Comparison of ENCODE assay signal across 28 cellular contexts in genomic region chr5:76643371-76643770, GRCh38. TPM values are rescaled to one million over a fixed set of nuclear protein-coding genes. Genes with fewer than 3 reads are reported as not detected.
"Had no signal": no experiment of that assay in that cellular context is flagged by ENCODE, and none has a peak within 500 bp of the region (broad histone marks: within the 10 kb centered on the region; RNA-seq: fewer than 3 reads in every experiment).

No MANE protein-coding gene starts in this region.

- H3K9me3 ChIP-seq: lower lobe of right lung, ovary, psoas muscle, sigmoid colon, thyroid gland, vagina had no signal

- H3K4me1 ChIP-seq: esophagus muscularis mucosa, psoas muscle, sigmoid colon, vagina had no signal

- H3K4me3 ChIP-seq: dorsolateral prefrontal cortex, esophagus muscularis mucosa, heart right ventricle, lower lobe of right lung, ovary, psoas muscle, sigmoid colon, stomach, thyroid gland, vagina had no signal

- H3K36me3 ChIP-seq: esophagus muscularis mucosa, lower lobe of right lung, ovary, sigmoid colon, thyroid gland, vagina had no signal

- H3K27ac Mint-ChIP-seq: nephron; stimulated activated effector memory CD8-positive, alpha-beta T cell treated with anti-CD3 and anti-CD28 coated beads, Interleukin-12 subunit alpha, Interleukin-12 subunit beta, amount 100 ng/mL, for 72 hours had no signal

- H3K4me3 Mint-ChIP-seq: nephron; stimulated activated effector memory CD8-positive, alpha-beta T cell treated with anti-CD3 and anti-CD28 coated beads, Interleukin-12 subunit alpha, Interleukin-12 subunit beta, amount 100 ng/mL, for 72 hours had no signal

- H3K27me3 ChIP-seq: esophagus muscularis mucosa, heart right ventricle, ovary, sigmoid colon, stomach, thyroid gland, vagina had no signal

- DNase-seq: cortex of kidney; dorsolateral prefrontal cortex; effector CD4-positive, alpha-beta T cell; foreskin melanocyte; glutamatergic neuron; heart right ventricle; hippocampal formation; islet precursor cell; kidney glomerular epithelial cell; left ventricle myocardium superior; lower lobe of right lung; occipital lobe; ovary; posterior cingulate gyrus; psoas muscle; right cardiac atrium; sigmoid colon; stimulated activated CD4-positive, alpha-beta T cell treated with anti-CD3 and anti-CD28 coated beads, Interleukin-2, amount 100 ng/mL, for 24 hours; stimulated activated CD4-positive, alpha-beta T cell treated with anti-CD3 and anti-CD28 coated beads, Interleukin-4, amount 100 ng/mL, for 24 hours; stimulated activated naive CD4-positive, alpha-beta T cell treated with Interleukin-2 at 50 U/mL for 16 hours; stomach; thyroid gland; trophoblast cell had no signal

- H3K27ac ChIP-seq: dorsolateral prefrontal cortex, esophagus muscularis mucosa, heart right ventricle, lower lobe of right lung, ovary, psoas muscle, sigmoid colon, stomach, thyroid gland, vagina had no signal

- ATAC-seq: heart right ventricle; left ventricle myocardium superior; lower lobe of right lung; psoas muscle; right cardiac atrium; stimulated activated effector memory CD8-positive, alpha-beta T cell treated with anti-CD3 and anti-CD28 coated beads, Interleukin-12 subunit alpha, Interleukin-12 subunit beta, amount 100 ng/mL, for 72 hours had no signal

- H3K4me1 Mint-ChIP-seq: nephron had no signal

RNA-seq across cellular contexts. Expression of gene F2RL2, which starts 20.2 kb away (rescaled TPM):
- total RNA-seq: lower lobe of right lung, psoas muscle, ureter, vagina had no signal
- polyA plus RNA-seq: psoas muscle had no signal
